ENCODE assay signal across 1 cellular context in the genomic region with DNA sequence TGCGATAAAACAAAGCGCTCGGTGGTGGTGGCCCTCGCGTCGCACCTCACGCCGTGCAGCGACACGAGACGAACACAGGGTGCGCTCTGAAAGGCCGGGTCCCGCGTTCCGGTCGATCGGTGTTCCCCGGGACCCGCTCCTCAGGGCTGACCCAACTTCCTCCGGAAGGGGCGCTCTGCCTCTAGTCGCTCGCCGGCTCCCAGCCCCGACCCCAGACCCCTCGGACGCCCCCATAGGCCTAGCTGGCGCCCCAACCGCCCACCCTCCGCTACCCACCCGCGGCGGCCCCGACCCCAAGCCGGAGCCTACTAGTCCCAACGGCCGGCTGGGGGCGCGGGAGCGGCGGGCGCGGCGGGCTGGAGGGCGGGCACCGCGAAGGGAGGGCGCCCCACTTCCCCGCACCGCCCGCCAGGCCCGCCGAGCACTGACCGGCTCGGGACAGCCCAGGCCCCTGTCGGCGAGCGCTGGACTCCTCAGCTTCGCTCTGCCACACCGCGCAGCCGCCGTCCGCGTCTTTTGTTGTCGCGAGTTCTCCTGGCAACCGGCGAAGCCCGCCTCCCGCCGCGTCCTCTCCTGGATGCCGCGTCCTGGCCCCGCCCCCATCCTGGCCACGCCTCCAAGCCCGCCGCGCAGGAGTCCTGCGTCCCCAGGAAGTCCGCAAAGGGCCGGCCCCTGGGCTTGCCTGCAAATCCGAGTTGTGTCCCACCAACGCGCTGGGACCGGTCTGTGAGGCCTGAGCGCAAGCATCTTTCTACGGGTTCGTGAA.
A peak's percentile ranks its signal among the peaks of the same experiment; 100 is the strongest.
TF ChIP-seq lines count a peak whose summit lies in the region.

A gene with protein sequence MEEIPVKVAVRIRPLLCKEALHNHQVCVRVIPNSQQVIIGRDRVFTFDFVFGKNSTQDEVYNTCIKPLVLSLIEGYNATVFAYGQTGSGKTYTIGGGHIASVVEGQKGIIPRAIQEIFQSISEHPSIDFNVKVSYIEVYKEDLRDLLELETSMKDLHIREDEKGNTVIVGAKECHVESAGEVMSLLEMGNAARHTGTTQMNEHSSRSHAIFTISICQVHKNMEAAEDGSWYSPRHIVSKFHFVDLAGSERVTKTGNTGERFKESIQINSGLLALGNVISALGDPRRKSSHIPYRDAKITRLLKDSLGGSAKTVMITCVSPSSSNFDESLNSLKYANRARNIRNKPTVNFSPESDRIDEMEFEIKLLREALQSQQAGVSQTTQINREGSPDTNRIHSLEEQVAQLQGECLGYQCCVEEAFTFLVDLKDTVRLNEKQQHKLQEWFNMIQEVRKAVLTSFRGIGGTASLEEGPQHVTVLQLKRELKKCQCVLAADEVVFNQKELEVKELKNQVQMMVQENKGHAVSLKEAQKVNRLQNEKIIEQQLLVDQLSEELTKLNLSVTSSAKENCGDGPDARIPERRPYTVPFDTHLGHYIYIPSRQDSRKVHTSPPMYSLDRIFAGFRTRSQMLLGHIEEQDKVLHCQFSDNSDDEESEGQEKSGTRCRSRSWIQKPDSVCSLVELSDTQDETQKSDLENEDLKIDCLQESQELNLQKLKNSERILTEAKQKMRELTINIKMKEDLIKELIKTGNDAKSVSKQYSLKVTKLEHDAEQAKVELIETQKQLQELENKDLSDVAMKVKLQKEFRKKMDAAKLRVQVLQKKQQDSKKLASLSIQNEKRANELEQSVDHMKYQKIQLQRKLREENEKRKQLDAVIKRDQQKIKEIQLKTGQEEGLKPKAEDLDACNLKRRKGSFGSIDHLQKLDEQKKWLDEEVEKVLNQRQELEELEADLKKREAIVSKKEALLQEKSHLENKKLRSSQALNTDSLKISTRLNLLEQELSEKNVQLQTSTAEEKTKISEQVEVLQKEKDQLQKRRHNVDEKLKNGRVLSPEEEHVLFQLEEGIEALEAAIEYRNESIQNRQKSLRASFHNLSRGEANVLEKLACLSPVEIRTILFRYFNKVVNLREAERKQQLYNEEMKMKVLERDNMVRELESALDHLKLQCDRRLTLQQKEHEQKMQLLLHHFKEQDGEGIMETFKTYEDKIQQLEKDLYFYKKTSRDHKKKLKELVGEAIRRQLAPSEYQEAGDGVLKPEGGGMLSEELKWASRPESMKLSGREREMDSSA (N-terminal part only) (minus strand): TSS at position 491 of the 766 bp plus-strand sequence. CDS start 5,841 bp downstream, outside the sequence.

TF ChIP-seq in HepG2, 621 proteins besides CTCF, POLR2A, EP300 and RAD21 (continued from another document and continues in another):
- TF ChIP-seq, protein P1, sequence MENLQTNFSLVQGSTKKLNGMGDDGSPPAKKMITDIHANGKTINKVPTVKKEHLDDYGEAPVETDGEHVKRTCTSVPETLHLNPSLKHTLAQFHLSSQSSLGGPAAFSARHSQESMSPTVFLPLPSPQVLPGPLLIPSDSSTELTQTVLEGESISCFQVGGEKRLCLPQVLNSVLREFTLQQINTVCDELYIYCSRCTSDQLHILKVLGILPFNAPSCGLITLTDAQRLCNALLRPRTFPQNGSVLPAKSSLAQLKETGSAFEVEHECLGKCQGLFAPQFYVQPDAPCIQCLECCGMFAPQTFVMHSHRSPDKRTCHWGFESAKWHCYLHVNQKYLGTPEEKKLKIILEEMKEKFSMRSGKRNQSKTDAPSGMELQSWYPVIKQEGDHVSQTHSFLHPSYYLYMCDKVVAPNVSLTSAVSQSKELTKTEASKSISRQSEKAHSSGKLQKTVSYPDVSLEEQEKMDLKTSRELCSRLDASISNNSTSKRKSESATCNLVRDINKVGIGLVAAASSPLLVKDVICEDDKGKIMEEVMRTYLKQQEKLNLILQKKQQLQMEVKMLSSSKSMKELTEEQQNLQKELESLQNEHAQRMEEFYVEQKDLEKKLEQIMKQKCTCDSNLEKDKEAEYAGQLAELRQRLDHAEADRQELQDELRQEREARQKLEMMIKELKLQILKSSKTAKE (CRISPR knock-in tag; IDR thresholded peaks at IDR 0.05; ENCODE audit: borderline replicate concordance) = no peak
- TF ChIP-seq ZKSCAN8 (CRISPR knock-in tag; IDR thresholded peaks at IDR 0.05; ENCODE audit: borderline replicate concordance) = no peak
- 0 out of 2 replicates have a peak, but pooled peaks have one; percentile 23 for TF ChIP-seq CBX5 (CRISPR knock-in tag; IDR thresholded peaks at IDR 0.05; ENCODE audit: borderline replicate concordance)
- 0 out of 2 replicates have a peak, but pooled peaks have one; percentile 50 for TF ChIP-seq MIXL1 (CRISPR knock-in tag; IDR thresholded peaks at IDR 0.05)
- 0 out of 2 replicates have a peak, but pooled peaks have one; percentile 13 for TF ChIP-seq HMG20A (CRISPR knock-in tag; IDR thresholded peaks at IDR 0.05; ENCODE audit: borderline replicate concordance)
- TF ChIP-seq SOX5 (CRISPR knock-in tag; IDR thresholded peaks at IDR 0.05; ENCODE audit: borderline replicate concordance) = no peak
- TF ChIP-seq, protein P2, sequence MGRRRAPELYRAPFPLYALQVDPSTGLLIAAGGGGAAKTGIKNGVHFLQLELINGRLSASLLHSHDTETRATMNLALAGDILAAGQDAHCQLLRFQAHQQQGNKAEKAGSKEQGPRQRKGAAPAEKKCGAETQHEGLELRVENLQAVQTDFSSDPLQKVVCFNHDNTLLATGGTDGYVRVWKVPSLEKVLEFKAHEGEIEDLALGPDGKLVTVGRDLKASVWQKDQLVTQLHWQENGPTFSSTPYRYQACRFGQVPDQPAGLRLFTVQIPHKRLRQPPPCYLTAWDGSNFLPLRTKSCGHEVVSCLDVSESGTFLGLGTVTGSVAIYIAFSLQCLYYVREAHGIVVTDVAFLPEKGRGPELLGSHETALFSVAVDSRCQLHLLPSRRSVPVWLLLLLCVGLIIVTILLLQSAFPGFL (CRISPR knock-in tag; IDR thresholded peaks at IDR 0.05) = no peak
- peak; percentile 34; the same call in 1 of the 2 replicates for TF ChIP-seq ZNF331 (CRISPR knock-in tag; IDR thresholded peaks at IDR 0.05)
- no peak for TF ChIP-seq SRF (IDR thresholded peaks at IDR 0.05; ENCODE audit: low read depth, low read length)
- TF ChIP-seq ZNF33B (CRISPR knock-in tag; IDR thresholded peaks at IDR 0.05) = peak; percentile 70; the same call in 1 of the 2 replicates
- TF ChIP-seq KLF9 (CRISPR knock-in tag; IDR thresholded peaks at IDR 0.05; ENCODE audit: low read depth) = no peak
- no peak for TF ChIP-seq ZFP62 (CRISPR knock-in tag; IDR thresholded peaks at IDR 0.05)
- TF ChIP-seq HHEX (CRISPR knock-in tag; IDR thresholded peaks at IDR 0.05) = no peak
- TF ChIP-seq ZNF615 (CRISPR knock-in tag; IDR thresholded peaks at IDR 0.05; ENCODE audit: borderline replicate concordance) = no peak
- TF ChIP-seq ZNF350 (CRISPR knock-in tag; IDR thresholded peaks at IDR 0.05; ENCODE audit: borderline replicate concordance, low read depth) = 0 out of 2 replicates have a peak, but pooled peaks have one; percentile 26
- no peak; the same call in 1 of the 2 replicates for TF ChIP-seq FOSL1 (CRISPR knock-in tag; IDR thresholded peaks at IDR 0.05; ENCODE audit: borderline replicate concordance)
- TF ChIP-seq SOX6 (IDR thresholded peaks at IDR 0.05) = no peak
- no peak; the same call in 1 of the 2 replicates for TF ChIP-seq SOX6 (CRISPR knock-in tag; IDR thresholded peaks at IDR 0.05)
- TF ChIP-seq ZNF674 (CRISPR knock-in tag; IDR thresholded peaks at IDR 0.05; ENCODE audit: low read depth) = 0 out of 2 replicates have a peak, but pooled peaks have one; percentile 59
- no peak; the same call in 1 of the 2 replicates for TF ChIP-seq WIZ (CRISPR knock-in tag; IDR thresholded peaks at IDR 0.05)
- TF ChIP-seq NR2C2 (CRISPR knock-in tag; IDR thresholded peaks at IDR 0.05; ENCODE audit: borderline replicate concordance) = no peak
- TF ChIP-seq TRIM24 (CRISPR knock-in tag; IDR thresholded peaks at IDR 0.05) = no peak
- no peak for TF ChIP-seq RORA (CRISPR knock-in tag; IDR thresholded peaks at IDR 0.05)
- TF ChIP-seq YEATS2 (CRISPR knock-in tag; IDR thresholded peaks at IDR 0.05; ENCODE audit: borderline replicate concordance) = peak; percentile 56; the same call in 1 of the 2 replicates
- TF ChIP-seq, protein P3, sequence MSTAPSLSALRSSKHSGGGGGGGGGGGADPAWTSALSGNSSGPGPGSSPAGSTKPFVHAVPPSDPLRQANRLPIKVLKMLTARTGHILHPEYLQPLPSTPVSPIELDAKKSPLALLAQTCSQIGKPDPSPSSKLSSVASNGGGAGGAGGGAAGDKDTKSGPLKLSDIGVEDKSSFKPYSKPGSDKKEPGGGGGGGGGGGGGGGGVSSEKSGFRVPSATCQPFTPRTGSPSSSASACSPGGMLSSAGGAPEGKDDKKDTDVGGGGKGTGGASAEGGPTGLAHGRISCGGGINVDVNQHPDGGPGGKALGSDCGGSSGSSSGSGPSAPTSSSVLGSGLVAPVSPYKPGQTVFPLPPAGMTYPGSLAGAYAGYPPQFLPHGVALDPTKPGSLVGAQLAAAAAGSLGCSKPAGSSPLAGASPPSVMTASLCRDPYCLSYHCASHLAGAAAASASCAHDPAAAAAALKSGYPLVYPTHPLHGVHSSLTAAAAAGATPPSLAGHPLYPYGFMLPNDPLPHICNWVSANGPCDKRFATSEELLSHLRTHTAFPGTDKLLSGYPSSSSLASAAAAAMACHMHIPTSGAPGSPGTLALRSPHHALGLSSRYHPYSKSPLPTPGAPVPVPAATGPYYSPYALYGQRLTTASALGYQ (CRISPR knock-in tag; IDR thresholded peaks at IDR 0.05) = peak; percentile 44; the same call in 1 of the 2 replicates
- TF ChIP-seq, protein P4, sequence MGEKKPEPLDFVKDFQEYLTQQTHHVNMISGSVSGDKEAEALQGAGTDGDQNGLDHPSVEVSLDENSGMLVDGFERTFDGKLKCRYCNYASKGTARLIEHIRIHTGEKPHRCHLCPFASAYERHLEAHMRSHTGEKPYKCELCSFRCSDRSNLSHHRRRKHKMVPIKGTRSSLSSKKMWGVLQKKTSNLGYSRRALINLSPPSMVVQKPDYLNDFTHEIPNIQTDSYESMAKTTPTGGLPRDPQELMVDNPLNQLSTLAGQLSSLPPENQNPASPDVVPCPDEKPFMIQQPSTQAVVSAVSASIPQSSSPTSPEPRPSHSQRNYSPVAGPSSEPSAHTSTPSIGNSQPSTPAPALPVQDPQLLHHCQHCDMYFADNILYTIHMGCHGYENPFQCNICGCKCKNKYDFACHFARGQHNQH (CRISPR knock-in tag; IDR thresholded peaks at IDR 0.05) = peak; percentile 47; the same call in 1 of the 2 replicates
- TF ChIP-seq ZNF484 (CRISPR knock-in tag; IDR thresholded peaks at IDR 0.05; ENCODE audit: borderline replicate concordance, low read depth) = no peak
- no peak for TF ChIP-seq TOE1 (CRISPR knock-in tag; IDR thresholded peaks at IDR 0.05)
- no peak for TF ChIP-seq NR3C1 (CRISPR knock-in tag; IDR thresholded peaks at IDR 0.05)
- 0 out of 2 replicates have a peak, but pooled peaks have one; percentile 19 for TF ChIP-seq NFE2L1 (CRISPR knock-in tag; IDR thresholded peaks at IDR 0.05; ENCODE audit: borderline replicate concordance)
- peak; percentile 78; the same call in 1 of the 2 replicates for TF ChIP-seq HES4 (CRISPR knock-in tag; IDR thresholded peaks at IDR 0.05; ENCODE audit: borderline replicate concordance)
- TF ChIP-seq MED1 (CRISPR knock-in tag; IDR thresholded peaks at IDR 0.05) = peak; percentile 61; the same call in 1 of the 2 replicates
- no peak for TF ChIP-seq ZNF773 (CRISPR knock-in tag; IDR thresholded peaks at IDR 0.05; ENCODE audit: borderline replicate concordance)
- no peak for TF ChIP-seq ARHGAP35 (CRISPR knock-in tag; IDR thresholded peaks at IDR 0.05; ENCODE audit: borderline replicate concordance)
- peak; percentile 79; the same call in 1 of the 2 replicates for TF ChIP-seq MTF1 (CRISPR knock-in tag; IDR thresholded peaks at IDR 0.05)
- TF ChIP-seq NR2F2 (IDR thresholded peaks at IDR 0.05; ENCODE audit: borderline replicate concordance, low read depth) = no peak
- TF ChIP-seq RXRB (CRISPR knock-in tag; IDR thresholded peaks at IDR 0.05; ENCODE audit: borderline replicate concordance) = peak; percentile 40; the same call in 1 of the 2 replicates
- TF ChIP-seq ZNF383 (CRISPR knock-in tag; IDR thresholded peaks at IDR 0.05; ENCODE audit: borderline replicate concordance) = no peak
- TF ChIP-seq SMAD3 (CRISPR knock-in tag; IDR thresholded peaks at IDR 0.05) = peak; percentile 57; the same call in 1 of the 2 replicates
- no peak for TF ChIP-seq SRSF1 (optimal IDR thresholded peaks at IDR 0.05; ENCODE audit: low read depth, low read length)
- TF ChIP-seq JARID2 (CRISPR knock-in tag; IDR thresholded peaks at IDR 0.05; ENCODE audit: insufficient replicate concordance) = no peak
- peak; percentile 88 for TF ChIP-seq RBFOX2 (IDR thresholded peaks at IDR 0.05; ENCODE audit: low read depth, low read length)
- TF ChIP-seq MBD4 (IDR thresholded peaks at IDR 0.05; ENCODE audit: borderline replicate concordance, low read length) = no peak
- TF ChIP-seq ZNF616 (CRISPR knock-in tag; IDR thresholded peaks at IDR 0.05; ENCODE audit: low read depth) = peak; percentile 80; the same call in 1 of the 2 replicates
- no peak for TF ChIP-seq AGO2 (optimal IDR thresholded peaks at IDR 0.05; ENCODE audit: low read depth, low read length)
- peak; percentile 68; the same call in 1 of the 2 replicates for TF ChIP-seq HOXA5 (CRISPR knock-in tag; IDR thresholded peaks at IDR 0.05)
- peak; percentile 87 for TF ChIP-seq POLR2G (IDR thresholded peaks at IDR 0.05; ENCODE audit: low read depth, low read length)
- peak; percentile 79; the same call in 1 of the 2 replicates for TF ChIP-seq CENPT (CRISPR knock-in tag; IDR thresholded peaks at IDR 0.05; ENCODE audit: low read depth)
- peak; percentile 61; the same call in 1 of the 2 replicates for TF ChIP-seq ZNF768 (CRISPR knock-in tag; IDR thresholded peaks at IDR 0.05)
- TF ChIP-seq ZNF558 (CRISPR knock-in tag; IDR thresholded peaks at IDR 0.05; ENCODE audit: borderline replicate concordance) = peak; percentile 89; the same call in 1 of the 2 replicates
- TF ChIP-seq, protein P5, sequence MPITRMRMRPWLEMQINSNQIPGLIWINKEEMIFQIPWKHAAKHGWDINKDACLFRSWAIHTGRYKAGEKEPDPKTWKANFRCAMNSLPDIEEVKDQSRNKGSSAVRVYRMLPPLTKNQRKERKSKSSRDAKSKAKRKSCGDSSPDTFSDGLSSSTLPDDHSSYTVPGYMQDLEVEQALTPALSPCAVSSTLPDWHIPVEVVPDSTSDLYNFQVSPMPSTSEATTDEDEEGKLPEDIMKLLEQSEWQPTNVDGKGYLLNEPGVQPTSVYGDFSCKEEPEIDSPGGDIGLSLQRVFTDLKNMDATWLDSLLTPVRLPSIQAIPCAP (CRISPR knock-in tag; IDR thresholded peaks at IDR 0.05; ENCODE audit: low read depth) = no peak
- TF ChIP-seq ATF7-NPFF (CRISPR knock-in tag; IDR thresholded peaks at IDR 0.05; ENCODE audit: low read depth) = peak; percentile 64; the same call in 1 of the 2 replicates
- 0 out of 2 replicates have a peak, but pooled peaks have one; percentile 43 for TF ChIP-seq ZBTB7A (CRISPR knock-in tag; IDR thresholded peaks at IDR 0.05)
- no peak for TF ChIP-seq TCF7 (IDR thresholded peaks at IDR 0.05; ENCODE audit: low read depth)
- peak; percentile 83 for TF ChIP-seq SAP130 (CRISPR knock-in tag; IDR thresholded peaks at IDR 0.05; ENCODE audit: low read depth)
- TF ChIP-seq, protein P6, sequence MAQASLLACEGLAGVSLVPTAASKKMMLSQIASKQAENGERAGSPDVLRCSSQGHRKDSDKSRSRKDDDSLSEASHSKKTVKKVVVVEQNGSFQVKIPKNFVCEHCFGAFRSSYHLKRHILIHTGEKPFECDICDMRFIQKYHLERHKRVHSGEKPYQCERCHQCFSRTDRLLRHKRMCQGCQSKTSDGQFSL (CRISPR knock-in tag; IDR thresholded peaks at IDR 0.05) = no peak
